Comparison of ENCODE assay signal across 11 cellular contexts in the genomic region with DNA sequence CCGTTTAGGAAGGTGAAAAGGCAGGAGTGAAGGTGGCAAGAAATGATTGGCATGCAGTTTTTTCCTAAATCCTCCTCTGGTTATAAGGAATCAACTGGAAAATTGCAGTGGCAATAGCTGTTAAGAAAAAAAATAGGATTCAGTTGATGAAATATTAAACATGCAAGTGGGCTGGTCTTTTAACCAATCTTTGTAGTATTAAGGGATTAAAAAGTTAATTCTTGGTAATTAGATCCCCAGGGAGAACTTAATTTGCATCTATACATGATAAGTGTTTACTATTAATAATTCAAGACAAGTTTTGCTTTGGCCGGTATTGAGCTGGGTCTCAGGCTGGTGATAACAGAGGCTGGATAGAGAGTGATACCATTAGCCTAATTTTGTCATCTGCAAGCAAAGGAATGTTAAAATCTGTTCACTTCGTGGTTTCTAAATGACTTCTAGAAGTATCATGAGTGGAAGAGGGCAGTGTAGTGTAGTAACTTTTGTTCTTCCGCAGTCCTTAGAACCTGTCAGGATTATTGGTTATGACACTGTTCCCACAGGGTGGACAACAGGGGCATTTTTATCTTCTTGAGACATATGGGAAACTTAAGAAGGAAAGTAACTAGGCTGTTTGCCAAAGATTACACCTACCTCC.
A peak's percentile ranks its signal among the peaks of the same experiment; 100 is the strongest.
DNase-seq lines count a peak whose midpoint lies in the region; ATAC-seq, FAIRE-seq and TF ChIP-seq lines count a peak whose summit lies in the region.
"Had no signal": no experiment of that assay in that cellular context is flagged by ENCODE, and none has a peak within 500 bp of the region (broad histone marks: within the 10 kb centered on the region; RNA-seq: fewer than 3 reads in every experiment).

No MANE protein-coding gene starts in this region.

- peak overlapping the region; percentile 89 for H3K4me3 Mint-ChIP-seq in activated T-helper 17 cell treated with anti-CD3 and anti-CD28 coated beads, Interleukin-2, amount 50 U/mL, for 72 hours

- H3K27me3 ChIP-seq in GM06990 (replicated peaks; ENCODE audit: control insufficient read depth, insufficient read depth, low read length) (no peaks in the 10 kb centered on the region), lower lobe of right lung (ENCODE audit: low read depth) (no peaks in the 10 kb centered on the region), tibial nerve (no peaks in the 10 kb centered on the region)

- ATAC-seq in A549 (no peak), lower lobe of right lung (no peak)
- ATAC-seq in activated T-helper 17 cell treated with anti-CD3 and anti-CD28 coated beads, Interleukin-2, amount 50 U/mL, for 72 hours (replicated peaks), result no peak

- H3K4me1 ChIP-seq in A549 (peaks cover 44% of the 10 kb centered on the region), lower lobe of right lung (peaks cover 81% of the 10 kb centered on the region), tibial nerve (peaks cover 0 to 20% (median 11%) of the 10 kb centered on the region in 4 donors)

- intact Hi-C loops in lower lobe of right lung (cut with DNase I), result no loop called here

- TF ChIP-seq CTCF in A549 (IDR thresholded peaks at IDR 0.05) (no peak), GM06990 (IDR thresholded peaks at IDR 0.05; ENCODE audit: insufficient read depth, low read length, poor library complexity, severe bottlenecking) (no peak), lower lobe of right lung (IDR thresholded peaks at IDR 0.05) (no peak), tibial nerve (IDR thresholded peaks at IDR 0.05) (no peak)

- no peak for TF ChIP-seq RAD21 in A549 (conservative IDR thresholded peaks at IDR 0.05 in 1 of 2, IDR thresholded peaks at IDR 0.05 in 1 of 2)

- no peak overlapping the region for H3K4me3 ChIP-seq in A549
- H3K4me3 ChIP-seq in GM06990 (replicated peaks; ENCODE audit: low read depth, low read length), result peak overlapping the region; percentile 26
- H3K4me3 ChIP-seq in lower lobe of right lung, result peak overlapping the region; percentile 30
- H3K4me3 ChIP-seq in tibial nerve, result no peak overlapping the region

- no peaks in the 10 kb centered on the region for H3K9me3 Mint-ChIP-seq in activated T-helper 17 cell treated with anti-CD3 and anti-CD28 coated beads, Interleukin-2, amount 50 U/mL, for 72 hours

- peaks cover 74% of the 10 kb centered on the region for H3K4me1 Mint-ChIP-seq in activated T-helper 17 cell treated with anti-CD3 and anti-CD28 coated beads, Interleukin-2, amount 50 U/mL, for 72 hours

- no peak for FAIRE-seq in A549 (lab: Jason Lieb, UNC)
- FAIRE-seq: TTC549 had no signal

- H3K4me2 ChIP-seq in A549, result peak overlapping the region; percentile 77

- TF ChIP-seq EP300 in A549 (IDR thresholded peaks at IDR 0.05) (no peak), tibial nerve (IDR thresholded peaks at IDR 0.05) (no peak)

- peak overlapping the region; percentile 93 for H3K27ac Mint-ChIP-seq in activated T-helper 17 cell treated with anti-CD3 and anti-CD28 coated beads, Interleukin-2, amount 50 U/mL, for 72 hours

- H3K36me3 ChIP-seq in GM06990 (ENCODE audit: control insufficient read depth, insufficient read depth, low read length) (no peaks in the 10 kb centered on the region), lower lobe of right lung (no peaks in the 10 kb centered on the region), tibial nerve (no peaks in the 10 kb centered on the region)

- H3K36me3 Mint-ChIP-seq in activated T-helper 17 cell treated with anti-CD3 and anti-CD28 coated beads, Interleukin-2, amount 50 U/mL, for 72 hours (ENCODE audit: low read depth), result peaks cover 57% of the 10 kb centered on the region

- H3K27ac ChIP-seq in A549 (peak overlapping the region; percentile 71 to 88), lower lobe of right lung (peak overlapping the region; percentile 77), tibial nerve (peak overlapping the region in 1 of 4 donors; percentile 44)

- CTCF ChIA-PET in A549 (lab: Yijun Ruan, JAX), result interaction anchor here (1.2 to 2.3 kb wide), 2 partner anchors 21 to 397 kb away, joined by 3 to 11 read pairs; no protein-coding TSS in a partner anchor

- no peaks in the 10 kb centered on the region for H3K27me3 Mint-ChIP-seq in activated T-helper 17 cell treated with anti-CD3 and anti-CD28 coated beads, Interleukin-2, amount 50 U/mL, for 72 hours

- POLR2A ChIA-PET in A549 (lab: Yijun Ruan, JAX), result interaction anchor here (1.4 kb wide), 1 partner anchor 322 kb away, joined by 4 read pairs; the partner anchor contains the start of gene SNAPC1

- 71% methylated on average over 4 of the region's 4 CpGs for WGBS in A549 (ENCODE audit: missing lambda C conversion rate)
- 74 to 80% methylated on average over 4 of the region's 4 CpGs for WGBS in tibial nerve, 2 donors

- no peak for TF ChIP-seq POLR2A in A549 (IDR thresholded peaks at IDR 0.05; ENCODE audit: low read length)
- TF ChIP-seq POLR2A in tibial nerve (IDR thresholded peaks at IDR 0.05), result no peak

- DNase-seq in A549 (ENCODE audit: low read depth in 1 of 2, low spot score in 1 of 2), result no peak
- no peak for DNase-seq in GM06990 (ENCODE audit: extremely low read depth, insufficient read length)
- DNase-seq in lower lobe of right lung, result no peak
- DNase-seq in middle frontal gyrus (ENCODE audit: extremely low spot score, low spot score), result no peak
- DNase-seq in NCI-H2029 (lab: John Stamatoyannopoulos, UW), result no peak
- DNase-seq in tibial nerve (ENCODE audit: low spot score in 2 of 2), result no peak
- no peak for DNase-seq in NOMO-1 treated with DMSO at 0.1 percent for 48 hours (lab: John Stamatoyannopoulos, UW; ENCODE audit: unreplicated experiment)
- DNase-seq: GOT3, NCI-H1092 had no signal

- no peaks in the 10 kb centered on the region for H3K9me3 ChIP-seq in A549
- no peaks in the 10 kb centered on the region for H3K9me3 ChIP-seq in lower lobe of right lung
- no peaks in the 10 kb centered on the region for H3K9me3 ChIP-seq in tibial nerve

TF ChIP-seq in A549, 52 proteins besides CTCF, POLR2A, EP300 and RAD21:
- TF ChIP-seq ATOH8 (CRISPR knock-in tag; IDR thresholded peaks at IDR 0.05; ENCODE audit: low read depth) (no peak), ZFP36 (IDR thresholded peaks at IDR 0.05; ENCODE audit: borderline replicate concordance, partially characterized antibody) (no peak), ZC3H11A (IDR thresholded peaks at IDR 0.05) (no peak), NFE2L2 (conservative IDR thresholded peaks at IDR 0.05; ENCODE audit: low read length) (no peak), SMC3 (IDR thresholded peaks at IDR 0.05) (no peak), PHF8 (IDR thresholded peaks at IDR 0.05; ENCODE audit: borderline replicate concordance, low read depth) (no peak), HOXB13 (CRISPR knock-in tag; IDR thresholded peaks at IDR 0.05; ENCODE audit: low read depth) (no peak), ZSCAN20 (CRISPR knock-in tag; IDR thresholded peaks at IDR 0.05) (no peak), FOSL2 (IDR thresholded peaks at IDR 0.05) (no peak), FOSL2 (CRISPR knock-in tag; IDR thresholded peaks at IDR 0.05) (no peak), GATA3 (IDR thresholded peaks at IDR 0.05; ENCODE audit: borderline replicate concordance) (no peak), EHMT2 (IDR thresholded peaks at IDR 0.05; ENCODE audit: low read depth) (no peak), JUN (IDR thresholded peaks at IDR 0.05) (no peak), RARB (CRISPR knock-in tag; IDR thresholded peaks at IDR 0.05) (no peak)
- TF ChIP-seq, protein P1, sequence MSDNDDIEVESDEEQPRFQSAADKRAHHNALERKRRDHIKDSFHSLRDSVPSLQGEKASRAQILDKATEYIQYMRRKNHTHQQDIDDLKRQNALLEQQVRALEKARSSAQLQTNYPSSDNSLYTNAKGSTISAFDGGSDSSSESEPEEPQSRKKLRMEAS (IDR thresholded peaks at IDR 0.05), result no peak
- TF ChIP-seq, protein P2, sequence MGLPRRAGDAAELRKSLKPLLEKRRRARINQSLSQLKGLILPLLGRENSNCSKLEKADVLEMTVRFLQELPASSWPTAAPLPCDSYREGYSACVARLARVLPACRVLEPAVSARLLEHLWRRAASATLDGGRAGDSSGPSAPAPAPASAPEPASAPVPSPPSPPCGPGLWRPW (IDR thresholded peaks at IDR 0.05), result no peak
TF ChIP-seq in A549: peak in this region for 0.

Comparison
In these comparisons a context has a peak if more than half of its experiments do, and no peak if none do; other contexts are left out.
1. H3K4me3 ChIP-seq: peak in GM06990 (single experiment) and lower lobe of right lung (single experiment); none in A549 (single experiment) and tibial nerve (0 of 4).